Comparison of ENCODE assay signal across 1 cellular context in genomic region chr5:5638193-5638592, GRCh38.
TF ChIP-seq lines count a peak whose summit lies in the region.

No MANE protein-coding gene starts in this region.

TF ChIP-seq in SK-N-SH, 30 proteins besides CTCF, POLR2A, EP300 and RAD21 (continued from another document):
- TF ChIP-seq SIN3A (IDR thresholded peaks at IDR 0.05; ENCODE audit: borderline replicate concordance, low read depth, low read length): no peak
- TF ChIP-seq NFIC (IDR thresholded peaks at IDR 0.05; ENCODE audit: borderline replicate concordance): no peak
- no peak for TF ChIP-seq FOXM1 (IDR thresholded peaks at IDR 0.05; ENCODE audit: low read depth)
- TF ChIP-seq MXI1 (IDR thresholded peaks at IDR 0.05; ENCODE audit: low read depth, low read length): 0 out of 2 replicates have a peak, but pooled peaks have one; percentile 31
- TF ChIP-seq RXRA (IDR thresholded peaks at IDR 0.05; ENCODE audit: borderline replicate concordance, low read depth): no peak
- no peak for TF ChIP-seq FOSL2 (IDR thresholded peaks at IDR 0.05; ENCODE audit: borderline replicate concordance, low read depth)
- no peak for TF ChIP-seq RCOR1 (IDR thresholded peaks at IDR 0.05; ENCODE audit: low read length)
- no peak for TF ChIP-seq TAF1 (IDR thresholded peaks at IDR 0.05; ENCODE audit: borderline replicate concordance, low read depth, low read length)
- TF ChIP-seq GABPA (IDR thresholded peaks at IDR 0.05; ENCODE audit: low read depth): no peak
- TF ChIP-seq MEF2A (IDR thresholded peaks at IDR 0.05; ENCODE audit: borderline replicate concordance, low read depth): no peak
- TF ChIP-seq SMC3 (IDR thresholded peaks at IDR 0.05; ENCODE audit: low read depth, low read length): no peak
- TF ChIP-seq EZH2phosphoT487 (IDR thresholded peaks at IDR 0.05; ENCODE audit: borderline replicate concordance, low read depth): no peak
- no peak for TF ChIP-seq YY1 (IDR thresholded peaks at IDR 0.05; ENCODE audit: low read depth)
- no peak for TF ChIP-seq ELF1 (IDR thresholded peaks at IDR 0.05)
- TF ChIP-seq GATA2 (CRISPR knock-in tag; IDR thresholded peaks at IDR 0.05): peak; percentile 67
- TF ChIP-seq TCF12 (IDR thresholded peaks at IDR 0.05): no peak; the same call in 1 of the 2 replicates
- no peak for TF ChIP-seq JUND (IDR thresholded peaks at IDR 0.05)
- TF ChIP-seq USF1 (IDR thresholded peaks at IDR 0.05; ENCODE audit: borderline replicate concordance, low read depth): no peak
- no peak for TF ChIP-seq TEAD4 (IDR thresholded peaks at IDR 0.05; ENCODE audit: borderline replicate concordance, insufficient read depth)
- no peak for TF ChIP-seq USF2 (IDR thresholded peaks at IDR 0.05; ENCODE audit: borderline replicate concordance, low read depth, low read length)
